Comparison of ENCODE assay signal across 8 cellular contexts in genomic region chr9:97983524-97984187, GRCh38. TPM values are rescaled to one million over a fixed set of nuclear protein-coding genes. Genes with fewer than 3 reads are reported as not detected.
DNase-seq lines count a peak whose midpoint lies in the region; ATAC-seq and TF ChIP-seq lines count a peak whose summit lies in the region.

No MANE protein-coding gene starts in this region.

- H3K27ac Mint-ChIP-seq in chondrocyte (ENCODE audit: unreplicated experiment), result peak overlapping the region; percentile 83

- peaks cover 48% of the 10 kb centered on the region for H3K4me1 Mint-ChIP-seq in chondrocyte (ENCODE audit: low read depth)

- 0 out of 2 replicates have a peak, but pooled peaks cover 3% of the 10 kb centered on the region for H3K36me3 ChIP-seq in HUES64 (ENCODE audit: insufficient read depth, low read length)
- H3K36me3 ChIP-seq in left lung, result no peaks in the 10 kb centered on the region

- intact Hi-C loops in left lung (cut with DNase I), result no loop called here

- under 1% methylated on average over 70 of the region's 70 CpGs for WGBS in HUES64

- peak overlapping the region; percentile 80 for H3K27ac ChIP-seq in HUES64 (ENCODE audit: low read depth, low read length)
- peak overlapping the region; percentile 96 to 98 for H3K27ac ChIP-seq in left lung

- peaks cover 12% of the 10 kb centered on the region; the same call in 1 of the 2 replicates for H3K4me1 ChIP-seq in HUES64 (ENCODE audit: insufficient read depth, low read length)
- peaks cover 17 to 50% of the 10 kb centered on the region in 2 donors for H3K4me1 ChIP-seq in left lung

- H3K4me3 ChIP-seq in AG10803 (ENCODE audit: low read length) (peak overlapping the region; percentile 79), HUES64 (ENCODE audit: low read length) (peak overlapping the region; percentile 88), left lung (peak overlapping the region; percentile 88 to 94)

- H3K9ac ChIP-seq in HUES64 (ENCODE audit: low read depth, low read length), result peak overlapping the region; percentile 98

- peak; percentile 51 for ATAC-seq in left lung

- H3K27me3 Mint-ChIP-seq in chondrocyte (ENCODE audit: low read depth), result no peaks in the 10 kb centered on the region

- H3K36me3 Mint-ChIP-seq in chondrocyte (ENCODE audit: low read depth), result no peaks in the 10 kb centered on the region

- DNase-seq in AG10803 (ENCODE audit: low read depth) (peak; percentile 29), GM19240 (ENCODE audit: insufficient read length, low spot score) (peak; percentile 13), chondrocyte (ENCODE audit: low spot score) (no peak), left lung (peak in 1 of 2 donors; percentile 88), OCI-M2 (lab: John Stamatoyannopoulos, UW; ENCODE audit: unreplicated experiment) (no peak)
- peak; percentile 48 to 50 (median 49) for DNase-seq in activated CD4-positive, CD25-positive, alpha-beta regulatory T cell (lab: John Stamatoyannopoulos, UW)
- peak; percentile 49 for DNase-seq in stimulated activated CD4-positive, alpha-beta T cell treated with anti-CD3 and anti-CD28 coated beads, Interleukin-2, amount 100 ng/mL, for 4 hours (ENCODE audit: low read depth)

- TF ChIP-seq CTCF in AG10803 (conservative IDR thresholded peaks at IDR 0.05; ENCODE audit: low read length), result no peak
- peak; percentile 68 for TF ChIP-seq CTCF in chondrocyte (IDR thresholded peaks at IDR 0.05)
- no peak for TF ChIP-seq CTCF in left lung (IDR thresholded peaks at IDR 0.05)

- no peaks in the 10 kb centered on the region for H3K9me3 Mint-ChIP-seq in chondrocyte (ENCODE audit: low read depth)

- peak overlapping the region; percentile 74 for H3K4me3 Mint-ChIP-seq in chondrocyte (ENCODE audit: unreplicated experiment)

- H3K9me3 ChIP-seq in HUES64 (ENCODE audit: insufficient read depth, low read depth, low read length), result peaks cover 5% of the 10 kb centered on the region; the same call in 1 of the 2 replicates
- H3K9me3 ChIP-seq in left lung, result no peaks in the 10 kb centered on the region

- H3K27me3 ChIP-seq in HUES64 (ENCODE audit: insufficient read depth, low read length) (peaks cover 80% of the 10 kb centered on the region), left lung (no peaks in the 10 kb centered on the region)

RNA-seq across cellular contexts. Expression of gene ANP32B, which starts 0.5 kb away (rescaled TPM):
- 105 TPM for polyA plus RNA-seq in HUES64 (2013, experiment 1 of 2)
- 144 TPM for polyA plus RNA-seq in HUES64 (2013, experiment 2 of 2)
- 77.6 to 86.1 TPM (median 86.0 TPM) in 3 replicates for total RNA-seq in chondrocyte
- 100 to 1,000 TPM in 1 of 2 donors, 10 to 100 TPM in 1; 84.9 to 108 TPM for total RNA-seq in left lung

RNA-seq across cellular contexts. Expression of gene HEMGN, which starts 45.7 kb away (rescaled TPM):
- polyA plus RNA-seq in HUES64 (2013, experiment 1 of 2), result not detected
- polyA plus RNA-seq in HUES64 (2013, experiment 2 of 2), result not detected
- total RNA-seq in chondrocyte, result not detected in 3 replicates
- total RNA-seq in left lung, result under 1 TPM; 0.15 to 0.16 TPM

Comparison
In these comparisons a context has a peak if more than half of its experiments do, and no peak if none do; other contexts are left out.
1. DNase-seq: peak in AG10803 (single experiment), GM19240 (single experiment), activated CD4-positive, CD25-positive, alpha-beta regulatory T cell (4 of 4) and stimulated activated CD4-positive, alpha-beta T cell treated with anti-CD3 and anti-CD28 coated beads, Interleukin-2, amount 100 ng/mL, for 4 hours (single experiment); none in chondrocyte (single experiment) and OCI-M2 (single experiment).
2. Peak in every context shown above with its lines, with median percentiles within 50 percentile points of each other: H3K4me3 ChIP-seq.